Comparison of ENCODE assay signal across 21 cellular contexts in genomic region chrX:8688776-8689175, GRCh38. TPM values are rescaled to one million over a fixed set of nuclear protein-coding genes. Genes with fewer than 3 reads are reported as not detected.
"Had no signal": no experiment of that assay in that cellular context is flagged by ENCODE, and none has a peak within 500 bp of the region (broad histone marks: within the 10 kb centered on the region; RNA-seq: fewer than 3 reads in every experiment).

No MANE protein-coding gene starts in this region.

- DNase-seq: activated CD4-positive, alpha-beta T cell treated with anti-CD3 and anti-CD28 coated beads for 1 hour; activated CD8-positive, alpha-beta memory T cell treated with anti-CD3 and anti-CD28 coated beads for 24 hours; activated CD8-positive, alpha-beta memory T cell treated with anti-CD3 and anti-CD28 coated beads, Interleukin-2, amount 50 U/mL, for 48 hours; activated gamma-delta T cell; activated T-cell treated with anti-CD3 and anti-CD28 coated beads, Interleukin-2, amount 50 U/mL, for 72 hours; cerebellar nuclear complex; effector CD8-positive, alpha-beta T cell; mucosa of descending colon; naive B cell; stimulated activated CD4-positive, alpha-beta T cell treated with anti-CD3 and anti-CD28 coated beads, Interleukin-12 subunit alpha, Interleukin-12 subunit beta, amount 100 ng/mL, for 4 hours; stimulated activated CD4-positive, alpha-beta T cell treated with anti-CD3 and anti-CD28 coated beads, Interleukin-1b, Interleukin-23, amount 100 ng/mL, for 48 hours; stimulated activated naive CD4-positive, alpha-beta T cell treated with Interleukin-2 at 50 U/mL for 16 hours; substantia nigra; tibial artery had no signal

- H3K9me3 Mint-ChIP-seq: activated naive CD4-positive, alpha-beta T cell treated with anti-CD3 and anti-CD28 coated beads, Interleukin-2, amount 50 U/mL, for 24 hours; dendritic cell treated with granulocyte-macrophage colony-stimulating factor and Interleukin-4, amounts not matched to agents 40 ng/mL and 50 ng/mL, for 4 days; T-helper 1 cell treated with Interleukin-12 subunit alpha and Interleukin-12 subunit beta and Interleukin-4 antibody, amounts not matched to agents 30 μg/mL and 1 μg/mL, for 36 hours had no signal

- H3K27me3 Mint-ChIP-seq: dendritic cell treated with granulocyte-macrophage colony-stimulating factor and Interleukin-4, amounts not matched to agents 40 ng/mL and 50 ng/mL, for 4 days had no signal

- H3K36me3 Mint-ChIP-seq: activated naive CD4-positive, alpha-beta T cell treated with anti-CD3 and anti-CD28 coated beads, Interleukin-2, amount 50 U/mL, for 24 hours; memory B cell; naive B cell had no signal

- H3K4me1 ChIP-seq: ascending aorta, esophagus muscularis mucosa, parathyroid adenoma, tibial artery had no signal

- ATAC-seq: activated T-cell treated with anti-CD3 and anti-CD28 coated beads, Interleukin-2, amount 50 U/mL, for 72 hours; mucosa of descending colon had no signal

- H3K36me3 ChIP-seq: ascending aorta, esophagus muscularis mucosa, tibial artery had no signal

- H3K4me3 ChIP-seq: ascending aorta, esophagus muscularis mucosa, mucosa of descending colon, tibial artery had no signal

- H3K9ac ChIP-seq: parathyroid adenoma had no signal

- H3K27me3 ChIP-seq: ascending aorta, esophagus muscularis mucosa, tibial artery had no signal

- H3K9me3 ChIP-seq: ascending aorta, esophagus muscularis mucosa, mucosa of descending colon, tibial artery had no signal

- H3K4me3 Mint-ChIP-seq: activated naive CD4-positive, alpha-beta T cell treated with anti-CD3 and anti-CD28 coated beads, Interleukin-2, amount 50 U/mL, for 24 hours; activated T-cell treated with anti-CD3 and anti-CD28 coated beads, Interleukin-2, amount 50 U/mL, for 72 hours; dendritic cell treated with granulocyte-macrophage colony-stimulating factor and Interleukin-4, amounts not matched to agents 40 ng/mL and 50 ng/mL, for 4 days; memory B cell; naive B cell; T-helper 1 cell treated with Interleukin-12 subunit alpha and Interleukin-12 subunit beta and Interleukin-4 antibody, amounts not matched to agents 30 μg/mL and 1 μg/mL, for 36 hours had no signal

- H3K27ac ChIP-seq: ascending aorta, esophagus muscularis mucosa, parathyroid adenoma, tibial artery had no signal

- H3K4me1 Mint-ChIP-seq: activated naive CD4-positive, alpha-beta T cell treated with anti-CD3 and anti-CD28 coated beads, Interleukin-2, amount 50 U/mL, for 24 hours; memory B cell had no signal

- H3K27ac Mint-ChIP-seq: activated naive CD4-positive, alpha-beta T cell treated with anti-CD3 and anti-CD28 coated beads, Interleukin-2, amount 50 U/mL, for 24 hours; activated T-cell treated with anti-CD3 and anti-CD28 coated beads, Interleukin-2, amount 50 U/mL, for 72 hours; dendritic cell treated with granulocyte-macrophage colony-stimulating factor and Interleukin-4, amounts not matched to agents 40 ng/mL and 50 ng/mL, for 4 days; memory B cell; naive B cell; T-helper 1 cell treated with Interleukin-12 subunit alpha and Interleukin-12 subunit beta and Interleukin-4 antibody, amounts not matched to agents 30 μg/mL and 1 μg/mL, for 36 hours had no signal

RNA-seq across cellular contexts. Expression of gene ANOS1, which starts 43.2 kb away (rescaled TPM):
- total RNA-seq: activated T-cell treated with anti-CD3 and anti-CD28 coated beads, Interleukin-2, amount 50 U/mL, for 72 hours had no signal
